In the genomic region with DNA sequence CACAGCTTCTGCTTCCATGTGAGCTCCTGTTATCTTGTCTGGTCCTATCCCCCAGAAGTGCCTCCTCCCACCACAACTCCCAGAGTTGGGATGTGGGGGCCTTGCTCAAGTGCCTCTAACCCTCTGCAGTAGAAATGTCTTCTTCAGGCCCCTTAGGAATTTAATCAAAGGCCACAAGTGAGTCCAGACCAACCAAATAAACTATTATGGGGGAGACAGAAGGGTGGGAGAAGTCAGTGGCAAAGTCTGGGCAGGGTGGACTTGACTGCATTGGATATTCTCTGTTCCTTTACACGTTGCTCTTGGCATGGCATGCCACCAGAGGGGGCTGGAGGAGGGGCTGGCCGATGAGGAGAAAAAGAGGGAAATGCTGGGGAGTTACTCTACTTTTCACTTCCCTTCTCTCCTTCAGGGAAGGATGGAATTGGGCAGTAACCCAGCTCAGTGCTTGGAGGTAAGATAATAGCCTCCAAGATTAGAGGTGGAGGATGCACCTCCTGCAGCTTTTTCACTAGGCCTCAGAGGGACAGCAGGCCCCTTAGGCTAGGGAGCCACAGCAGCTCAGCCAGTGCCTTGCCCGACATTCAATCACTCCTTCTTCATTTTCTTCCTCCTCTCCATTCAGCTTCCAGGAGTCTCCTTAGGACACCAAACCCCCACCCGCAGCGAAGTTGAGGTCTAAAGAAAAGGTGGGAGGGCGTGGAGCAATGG, we compare ENCODE assay signal across 8 cellular contexts. TPM values are rescaled to one million over a fixed set of nuclear protein-coding genes. Genes with fewer than 3 reads are reported as not detected.
DNase-seq lines count a peak whose midpoint lies in the region; ATAC-seq and TF ChIP-seq lines count a peak whose summit lies in the region.

No MANE protein-coding gene starts in this region.

- H3K9me3 ChIP-seq in breast epithelium (no peaks in the 10 kb centered on the region), parathyroid adenoma (ENCODE audit: control insufficient read depth, low read length) (no peaks in the 10 kb centered on the region)

- H3K36me3 ChIP-seq in breast epithelium (no peaks in the 10 kb centered on the region), parathyroid adenoma (ENCODE audit: control insufficient read depth, insufficient read depth, low read length) (no peaks in the 10 kb centered on the region)

- peak overlapping the region; percentile 98 for H3K27ac Mint-ChIP-seq in activated T-cell treated with anti-CD3 and anti-CD28 coated beads, Interleukin-2, amount 50 U/mL, for 24 hours

- peaks cover 24% of the 10 kb centered on the region for H3K4me1 Mint-ChIP-seq in activated T-cell treated with anti-CD3 and anti-CD28 coated beads, Interleukin-2, amount 50 U/mL, for 24 hours (ENCODE audit: low read depth)

- H3K79me2 ChIP-seq in parathyroid adenoma: no peaks in the 10 kb centered on the region

- H3K36me3 Mint-ChIP-seq in activated T-cell treated with anti-CD3 and anti-CD28 coated beads, Interleukin-2, amount 50 U/mL, for 24 hours (ENCODE audit: low read depth): peaks cover 39% of the 10 kb centered on the region

- ATAC-seq in GM18907 (IDR thresholded peaks at IDR 0.05; ENCODE audit: unreplicated experiment): no peak

- TF ChIP-seq CTCF in breast epithelium (IDR thresholded peaks at IDR 0.05) (no peak), parathyroid adenoma (IDR thresholded peaks at IDR 0.05) (peak; percentile 49)

- intact Hi-C loops in breast epithelium (cut with DNase I; ENCODE audit: low total_unique reads): no loop called here

- H2AFZ ChIP-seq in parathyroid adenoma: peak overlapping the region; percentile 92

- peaks cover 12% of the 10 kb centered on the region for H3K27me3 Mint-ChIP-seq in activated T-cell treated with anti-CD3 and anti-CD28 coated beads, Interleukin-2, amount 50 U/mL, for 24 hours

- H3K4me3 Mint-ChIP-seq in activated T-cell treated with anti-CD3 and anti-CD28 coated beads, Interleukin-2, amount 50 U/mL, for 24 hours: peak overlapping the region; percentile 96

- no peak overlapping the region for H3K4me3 ChIP-seq in breast epithelium
- no peak overlapping the region for H3K4me3 ChIP-seq in parathyroid adenoma (ENCODE audit: low read depth, low read length)

- H3K4me1 ChIP-seq in breast epithelium: peaks cover 4 to 13% of the 10 kb centered on the region in 2 donors
- H3K4me1 ChIP-seq in parathyroid adenoma: peaks cover 24% of the 10 kb centered on the region

- H3K9me3 Mint-ChIP-seq in activated T-cell treated with anti-CD3 and anti-CD28 coated beads, Interleukin-2, amount 50 U/mL, for 24 hours: no peaks in the 10 kb centered on the region

- H3K27me3 ChIP-seq in breast epithelium (no peaks in the 10 kb centered on the region), parathyroid adenoma (ENCODE audit: control insufficient read depth, insufficient read depth, low read length) (no peaks in the 10 kb centered on the region)

- DNase-seq in activated T-cell treated with anti-CD3 and anti-CD28 coated beads, Interleukin-2, amount 50 U/mL, for 24 hours: no peak
- DNase-seq in activated T-cell treated with anti-CD3 and anti-CD28 coated beads for 4 hours (no peak), NCI-H69 (lab: John Stamatoyannopoulos, UW) (peak; percentile 56), breast epithelium (ENCODE audit: low spot score in 2 of 2) (peak in 1 of 2 donors; percentile 25), HCEC 1CT (no peak)
- DNase-seq in NK-92 treated with Interleukin-12 subunit alpha and Interleukin-12 subunit beta, amount 100 ng/mL, for 24 hours (lab: John Stamatoyannopoulos, UW): no peak

- no peak overlapping the region for H3K4me2 ChIP-seq in parathyroid adenoma (ENCODE audit: low read length)

- no peak for TF ChIP-seq POLR2A in breast epithelium (IDR thresholded peaks at IDR 0.05)

- H3K9ac ChIP-seq in parathyroid adenoma: no peak overlapping the region

- H3K27ac ChIP-seq in breast epithelium (peak overlapping the region; percentile 72 to 88), parathyroid adenoma (peak overlapping the region; percentile 89)

RNA-seq across cellular contexts. Expression of gene AP1G2, which starts 1.2 kb away (rescaled TPM):
- total RNA-seq in breast epithelium: 100 to 1,000 TPM in 2 of 3 donors, 10 to 100 TPM in 1; 30.9 to 172 (median 149) TPM

RNA-seq across cellular contexts. Expression of gene JPH4, which starts 9.8 kb away (rescaled TPM):
- total RNA-seq in breast epithelium: under 1 TPM; 0.66 to 0.96 (median 0.73) TPM

RNA-seq across cellular contexts. Expression of gene THTPA, which starts 12.7 kb away (rescaled TPM):
- total RNA-seq in breast epithelium: 10 to 100 TPM; 13.6 to 22.1 (median 21.0) TPM

RNA-seq across cellular contexts. Expression of gene ZFHX2, which starts 17.2 kb away (rescaled TPM):
- 1 to 10 TPM in 1 of 3 donors, under 1 TPM in 2; 0.48 to 1.2 (median 0.66) TPM for total RNA-seq in breast epithelium
